ENCODE assay signal across 2 cellular contexts in the genomic region with DNA sequence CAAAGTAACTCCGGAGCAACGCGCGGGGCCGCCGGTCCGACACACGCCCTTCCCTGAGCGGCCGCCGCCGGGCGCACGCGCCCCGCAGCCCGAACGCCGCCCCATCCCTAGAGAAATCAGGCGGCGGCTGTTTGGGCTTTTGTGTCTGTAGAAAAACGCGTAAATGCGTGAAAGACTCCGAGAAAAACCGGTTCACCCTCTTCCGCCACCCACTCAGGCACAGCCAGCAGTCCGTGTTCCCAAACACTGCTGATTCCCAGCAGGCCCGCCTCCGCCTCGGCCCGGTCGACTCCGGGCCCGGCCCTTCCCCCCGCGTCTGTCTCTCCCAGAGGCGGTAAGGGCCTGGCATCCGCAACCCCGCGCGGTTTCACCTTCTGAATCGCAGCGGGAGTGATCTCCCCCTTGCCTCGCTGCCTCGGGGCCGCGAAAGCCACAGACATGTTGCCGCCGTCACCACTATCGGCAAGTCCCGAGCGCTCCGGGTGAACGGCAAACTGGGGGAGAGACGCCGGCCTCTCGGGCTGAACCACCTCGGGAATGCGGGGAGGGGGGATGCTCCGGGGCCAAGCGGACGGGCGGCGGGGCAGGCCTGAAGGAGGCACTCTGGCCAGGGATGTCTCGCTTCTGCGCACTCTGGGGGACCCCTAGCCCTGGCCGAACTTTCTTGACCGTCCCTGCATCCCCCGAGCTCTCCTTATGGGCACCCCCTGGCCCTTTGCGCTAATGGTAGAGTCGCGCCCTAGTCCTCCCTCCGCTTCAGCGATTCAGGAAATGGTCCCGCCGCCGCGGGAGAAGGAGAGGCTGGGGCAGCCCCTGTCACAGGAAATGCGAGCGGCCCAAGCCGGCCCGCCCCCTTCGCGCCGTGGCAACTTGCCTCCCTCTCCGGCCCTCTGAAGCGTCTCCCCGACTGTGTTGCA.
TF ChIP-seq lines count a peak whose summit lies in the region.

A gene with protein sequence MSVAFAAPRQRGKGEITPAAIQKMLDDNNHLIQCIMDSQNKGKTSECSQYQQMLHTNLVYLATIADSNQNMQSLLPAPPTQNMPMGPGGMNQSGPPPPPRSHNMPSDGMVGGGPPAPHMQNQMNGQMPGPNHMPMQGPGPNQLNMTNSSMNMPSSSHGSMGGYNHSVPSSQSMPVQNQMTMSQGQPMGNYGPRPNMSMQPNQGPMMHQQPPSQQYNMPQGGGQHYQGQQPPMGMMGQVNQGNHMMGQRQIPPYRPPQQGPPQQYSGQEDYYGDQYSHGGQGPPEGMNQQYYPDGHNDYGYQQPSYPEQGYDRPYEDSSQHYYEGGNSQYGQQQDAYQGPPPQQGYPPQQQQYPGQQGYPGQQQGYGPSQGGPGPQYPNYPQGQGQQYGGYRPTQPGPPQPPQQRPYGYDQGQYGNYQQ (minus strand): TSS at position 484 of the 917 bp plus-strand sequence. CDS start 44 bp downstream, at position 440.

TF ChIP-seq in Ishikawa, 13 proteins besides CTCF, POLR2A, EP300 and RAD21 (continued from another document):
- TF ChIP-seq CREB1 (IDR thresholded peaks at IDR 0.05; ENCODE audit: low read depth) (no peak), TAF1 (IDR thresholded peaks at IDR 0.05; ENCODE audit: low read depth) (peak; percentile 93), FOXM1 (IDR thresholded peaks at IDR 0.05; ENCODE audit: borderline replicate concordance, low read depth) (no peak), EGR1 (IDR thresholded peaks at IDR 0.05) (peak; percentile 79), CEBPB (IDR thresholded peaks at IDR 0.05) (no peak), YY1 (IDR thresholded peaks at IDR 0.05; ENCODE audit: low read depth) (peak; percentile 2; the same call in 1 of the 2 replicates)
- TF ChIP-seq, protein P1, sequence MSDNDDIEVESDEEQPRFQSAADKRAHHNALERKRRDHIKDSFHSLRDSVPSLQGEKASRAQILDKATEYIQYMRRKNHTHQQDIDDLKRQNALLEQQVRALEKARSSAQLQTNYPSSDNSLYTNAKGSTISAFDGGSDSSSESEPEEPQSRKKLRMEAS (IDR thresholded peaks at IDR 0.05), result peak; percentile 17
- TF ChIP-seq, protein P2, sequence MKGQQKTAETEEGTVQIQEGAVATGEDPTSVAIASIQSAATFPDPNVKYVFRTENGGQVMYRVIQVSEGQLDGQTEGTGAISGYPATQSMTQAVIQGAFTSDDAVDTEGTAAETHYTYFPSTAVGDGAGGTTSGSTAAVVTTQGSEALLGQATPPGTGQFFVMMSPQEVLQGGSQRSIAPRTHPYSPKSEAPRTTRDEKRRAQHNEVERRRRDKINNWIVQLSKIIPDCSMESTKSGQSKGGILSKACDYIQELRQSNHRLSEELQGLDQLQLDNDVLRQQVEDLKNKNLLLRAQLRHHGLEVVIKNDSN (IDR thresholded peaks at IDR 0.05), result 0 out of 2 replicates have a peak, but pooled peaks have one; percentile 1

TF ChIP-seq in PFSK-1, 5 proteins besides CTCF, POLR2A, EP300 and RAD21 (continued from another document):
- peak; percentile 32 for TF ChIP-seq FOXP2 (optimal IDR thresholded peaks at IDR 0.05; ENCODE audit: borderline replicate concordance, extremely low read depth, extremely low read length, insufficient read depth)
TF ChIP-seq in PFSK-1: peak in this region for 5.
